In the genomic region with DNA sequence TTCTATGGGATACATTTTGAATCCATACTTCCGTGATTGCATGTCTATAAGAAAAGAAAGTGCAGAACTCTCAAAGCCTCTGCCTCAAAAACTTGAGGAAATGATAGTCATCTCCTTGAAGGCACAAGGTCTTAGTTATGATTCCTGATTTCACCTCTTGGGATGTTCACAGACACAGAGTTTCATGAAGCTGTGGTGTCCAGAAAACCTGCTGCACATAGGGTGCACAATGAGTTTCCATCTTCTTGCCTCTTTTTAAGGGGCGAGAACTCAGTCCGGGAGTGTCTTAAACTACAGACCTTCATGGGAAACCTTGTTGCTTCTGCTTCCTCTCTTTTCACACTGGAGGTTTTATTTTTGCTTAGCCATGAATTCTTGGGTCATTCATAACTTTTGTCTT, we compare ENCODE assay signal across 2 cellular contexts. TPM values are rescaled to one million over a fixed set of nuclear protein-coding genes. Genes with fewer than 3 reads are reported as not detected.
"Had no signal": no experiment of that assay in that cellular context is flagged by ENCODE, and none has a peak within 500 bp of the region (broad histone marks: within the 10 kb centered on the region; RNA-seq: fewer than 3 reads in every experiment).

No MANE protein-coding gene starts in this region.

RNA-seq across cellular contexts. Expression of a gene that starts 4.0 kb away (rescaled TPM):
- total RNA-seq: OCI-LY7 had no signal

RNA-seq across cellular contexts. Expression of a gene that starts 36.5 kb away (rescaled TPM):
- total RNA-seq: OCI-LY7 had no signal
- polyA plus RNA-seq: SK-N-SH had no signal
